ENCODE assay signal across 2 cellular contexts in genomic region chr6:117387454-117387974, GRCh38.
TF ChIP-seq lines count a peak whose summit lies in the region.

No MANE protein-coding gene starts in this region.

TF ChIP-seq in A549, 52 proteins besides CTCF, POLR2A, EP300 and RAD21:
- no peak for TF ChIP-seq CHD4 (IDR thresholded peaks at IDR 0.05; ENCODE audit: borderline replicate concordance)
- TF ChIP-seq RCOR1 (IDR thresholded peaks at IDR 0.05; ENCODE audit: low read depth, low read length): no peak
- TF ChIP-seq MAZ (IDR thresholded peaks at IDR 0.05; ENCODE audit: borderline replicate concordance, low read depth, low read length): no peak
- TF ChIP-seq TFCP2L1 (CRISPR knock-in tag; IDR thresholded peaks at IDR 0.05): no peak
- TF ChIP-seq KDM5A (IDR thresholded peaks at IDR 0.05): no peak
- no peak for TF ChIP-seq JUNB (IDR thresholded peaks at IDR 0.05)
- no peak for TF ChIP-seq FOXS1 (CRISPR knock-in tag; IDR thresholded peaks at IDR 0.05)
- TF ChIP-seq PHF8 (IDR thresholded peaks at IDR 0.05; ENCODE audit: borderline replicate concordance, low read depth): no peak
- no peak for TF ChIP-seq GATA3 (IDR thresholded peaks at IDR 0.05; ENCODE audit: borderline replicate concordance)
- TF ChIP-seq ZFP36 (IDR thresholded peaks at IDR 0.05; ENCODE audit: borderline replicate concordance, partially characterized antibody): no peak
- TF ChIP-seq CBX2 (IDR thresholded peaks at IDR 0.05; ENCODE audit: borderline replicate concordance, low read depth): no peak
- TF ChIP-seq RNF2 (IDR thresholded peaks at IDR 0.05; ENCODE audit: borderline replicate concordance, low read depth): no peak
- TF ChIP-seq JUN (IDR thresholded peaks at IDR 0.05): no peak
- TF ChIP-seq MYC (IDR thresholded peaks at IDR 0.05; ENCODE audit: borderline replicate concordance, low read length): no peak
- no peak for TF ChIP-seq E2F6 (IDR thresholded peaks at IDR 0.05; ENCODE audit: borderline replicate concordance, low read depth)

TF ChIP-seq in HepG2, 621 proteins besides CTCF, POLR2A, EP300 and RAD21:
- TF ChIP-seq BCL6 (CRISPR knock-in tag; IDR thresholded peaks at IDR 0.05): 0 out of 2 replicates have a peak, but pooled peaks have one; percentile 18
- TF ChIP-seq FOXP1 (IDR thresholded peaks at IDR 0.05): no peak
- TF ChIP-seq FOXP1 (CRISPR knock-in tag; IDR thresholded peaks at IDR 0.05): peak; percentile 28; the same call in 1 of the 2 replicates
- no peak for TF ChIP-seq ZNF460 (CRISPR knock-in tag; IDR thresholded peaks at IDR 0.05; ENCODE audit: borderline replicate concordance)
- TF ChIP-seq ARID5B (CRISPR knock-in tag; IDR thresholded peaks at IDR 0.05): peak; percentile 21; the same call in 1 of the 2 replicates
- peak; percentile 67 for TF ChIP-seq FOXA1 (IDR thresholded peaks at IDR 0.05)
- no peak for TF ChIP-seq FOXA1 (CRISPR knock-in tag; IDR thresholded peaks at IDR 0.05)
- TF ChIP-seq AGO2 (optimal IDR thresholded peaks at IDR 0.05; ENCODE audit: low read depth, low read length): no peak
- TF ChIP-seq FOXA3 (CRISPR knock-in tag; IDR thresholded peaks at IDR 0.05): peak; percentile 47; the same call in 1 of the 2 replicates
- no peak for TF ChIP-seq SMARCC2 (IDR thresholded peaks at IDR 0.05)
- TF ChIP-seq ARID2 (CRISPR knock-in tag; IDR thresholded peaks at IDR 0.05; ENCODE audit: borderline replicate concordance): no peak
- TF ChIP-seq ZNF276 (CRISPR knock-in tag; IDR thresholded peaks at IDR 0.05; ENCODE audit: low read depth): no peak
- peak; percentile 50; the same call in 1 of the 2 replicates for TF ChIP-seq HHEX (CRISPR knock-in tag; IDR thresholded peaks at IDR 0.05)
- TF ChIP-seq TBX3 (IDR thresholded peaks at IDR 0.05; ENCODE audit: borderline replicate concordance): peak; percentile 28; the same call in 1 of the 2 replicates
- no peak for TF ChIP-seq GATA4 (IDR thresholded peaks at IDR 0.05; ENCODE audit: borderline replicate concordance, low read depth)
